11 cellular contexts compared by ENCODE assay signal in genomic region chr6:75620387-75621304, GRCh38. TPM values are rescaled to one million over a fixed set of nuclear protein-coding genes. Genes with fewer than 3 reads are reported as not detected.
DNase-seq lines count a peak whose midpoint lies in the region; ATAC-seq and TF ChIP-seq lines count a peak whose summit lies in the region.
"Had no signal": no experiment of that assay in that cellular context is flagged by ENCODE, and none has a peak within 500 bp of the region (broad histone marks: within the 10 kb centered on the region; RNA-seq: fewer than 3 reads in every experiment).

No MANE protein-coding gene starts in this region.

- H2AFZ ChIP-seq in PC-3 (ENCODE audit: low read length), result no peak overlapping the region

- H3K4me1 ChIP-seq in psoas muscle (peaks cover 48% of the 10 kb centered on the region), PC-3 (ENCODE audit: insufficient read depth, low read length) (no peaks in the 10 kb centered on the region), foreskin keratinocyte (no peaks in the 10 kb centered on the region)

- H3K27me3 Mint-ChIP-seq in T-helper 17 cell, result no peaks in the 10 kb centered on the region
- H3K27me3 Mint-ChIP-seq: activated CD4-positive, alpha-beta T cell treated with anti-CD3 and anti-CD28 coated beads, Interleukin-2, amount 10 ng/mL, durations not matched to agents 7 days and 5 days had no signal

- 54 to 75% (median 54%) methylated on average over 7 of the region's 7 CpGs for WGBS in psoas muscle, 3 donors

- DNase-seq in EH (ENCODE audit: low read depth), result peak; percentile 4
- DNase-seq in T-helper 17 cell, result no peak
- peak; percentile 39 for DNase-seq in fibroblast of mammary gland (ENCODE audit: low read depth)
- no peak for DNase-seq in psoas muscle
- no peak for DNase-seq in PC-3
- no peak for DNase-seq in foreskin keratinocyte
- DNase-seq in head of caudate nucleus, result no peak
- DNase-seq: activated CD4-positive, alpha-beta T cell treated with anti-CD3 and anti-CD28 coated beads, Interleukin-2, amount 10 ng/mL, durations not matched to agents 7 days and 5 days; posterior cingulate gyrus had no signal

- POLR2A ChIA-PET in PC-3 (lab: Charles Lee; ENCODE audit: unreplicated experiment), result no interaction called here

- H3K9me3 ChIP-seq in T-helper 17 cell (ENCODE audit: control insufficient read depth, low read length, poor library complexity, severe bottlenecking), result no peaks in the 10 kb centered on the region
- no peaks in the 10 kb centered on the region for H3K9me3 ChIP-seq in psoas muscle
- no peaks in the 10 kb centered on the region for H3K9me3 ChIP-seq in PC-3 (ENCODE audit: low read length)

- peaks cover 80% of the 10 kb centered on the region for H3K79me2 ChIP-seq in PC-3 (ENCODE audit: low read length)

- no peaks in the 10 kb centered on the region for H3K9me2 ChIP-seq in PC-3 (replicated peaks; ENCODE audit: low read length)

- no peaks in the 10 kb centered on the region for H3K36me3 Mint-ChIP-seq in T-helper 17 cell (ENCODE audit: low read depth)

- H3K4me3 Mint-ChIP-seq in T-helper 17 cell, result no peak overlapping the region
- H3K4me3 Mint-ChIP-seq: activated CD4-positive, alpha-beta T cell treated with anti-CD3 and anti-CD28 coated beads, Interleukin-2, amount 10 ng/mL, durations not matched to agents 7 days and 5 days had no signal

- H3K4me1 Mint-ChIP-seq in T-helper 17 cell, result peaks cover 35% of the 10 kb centered on the region

- no peak overlapping the region for H3K4me2 ChIP-seq in PC-3 (ENCODE audit: low read length)

- ATAC-seq in T-helper 17 cell, result no peak
- ATAC-seq in psoas muscle, result peak; percentile 29 to 76 (median 70)
- ATAC-seq in HG03108 (IDR thresholded peaks at IDR 0.05; ENCODE audit: unreplicated experiment), result no peak
- no peak for ATAC-seq in PC-3
- no peak for ATAC-seq in foreskin keratinocyte
- ATAC-seq: esophagus mucosa had no signal

- CTCF ChIA-PET in PC-3 (lab: Charles Lee), result no interaction called here

- H3K27me3 ChIP-seq in psoas muscle (ENCODE audit: insufficient read depth in 3 of 3, low read length in 2 of 3) (no peaks in the 10 kb centered on the region), PC-3 (ENCODE audit: low read length) (no peaks in the 10 kb centered on the region), foreskin keratinocyte (no peaks in the 10 kb centered on the region)

- intact Hi-C loops in psoas muscle (cut with DNase I), result no loop called here
- intact Hi-C loops in PC-3 (cut with micrococcal nuclease), result no loop called here
- intact Hi-C loops in head of caudate nucleus (cut with DNase I), result no loop called here

- H3K9ac ChIP-seq in PC-3 (ENCODE audit: low read length), result no peak overlapping the region

- H3K4me3 ChIP-seq in fibroblast of mammary gland (ENCODE audit: control insufficient read depth, low read depth, low read length) (no peak overlapping the region), psoas muscle (no peak overlapping the region), PC-3 (ENCODE audit: low read length) (no peak overlapping the region)

- no peak for TF ChIP-seq CTCF in fibroblast of mammary gland (conservative IDR thresholded peaks at IDR 0.05; ENCODE audit: control insufficient read depth, insufficient read depth, low read depth, low read length)
- no peak for TF ChIP-seq CTCF in psoas muscle (IDR thresholded peaks at IDR 0.05)
- TF ChIP-seq CTCF in PC-3 (conservative IDR thresholded peaks at IDR 0.05; ENCODE audit: low read depth, low read length), result no peak
- no peak for TF ChIP-seq CTCF in foreskin keratinocyte (conservative IDR thresholded peaks at IDR 0.05)

- peaks cover 0 to 24% of the 10 kb centered on the region in 2 donors for H3K36me3 ChIP-seq in psoas muscle (ENCODE audit: insufficient read depth in 1 of 2, low read depth in 1 of 2)
- peaks cover 3% of the 10 kb centered on the region; the same call in 1 of the 2 replicates for H3K36me3 ChIP-seq in PC-3 (ENCODE audit: low read depth, low read length)

- no peaks in the 10 kb centered on the region for H3F3A ChIP-seq in PC-3 (ENCODE audit: low read length, unreplicated experiment)

- no TSS peak for BruUV-seq in PC-3 (replicated peaks; lab: Mats Ljungman, UMichigan)

- peaks cover 35% of the 10 kb centered on the region; the same call in 1 of the 2 replicates for H4K20me1 ChIP-seq in PC-3 (ENCODE audit: low read length)

- peak overlapping the region; percentile 51 for H3K27ac ChIP-seq in psoas muscle
- no peak overlapping the region for H3K27ac ChIP-seq in PC-3 (ENCODE audit: low read length)
- H3K27ac ChIP-seq in foreskin keratinocyte, result no peak overlapping the region

- H3K27ac Mint-ChIP-seq in T-helper 17 cell, result peak overlapping the region; percentile 74
- H3K27ac Mint-ChIP-seq: activated CD4-positive, alpha-beta T cell treated with anti-CD3 and anti-CD28 coated beads, Interleukin-2, amount 10 ng/mL, durations not matched to agents 7 days and 5 days had no signal

RNA-seq across cellular contexts. Expression of gene SENP6, which starts 19.0 kb away (rescaled TPM):
- total RNA-seq in T-helper 17 cell, result 100 to 1,000 TPM in 1 of 2 donors, 10 to 100 TPM in 1; 95.3 to 103 TPM
- 10 to 100 TPM; 51.5 to 69.5 (median 63.8) TPM for total RNA-seq in psoas muscle
- 10 to 100 TPM; 17.6 to 44.8 (median 19.2) TPM for polyA plus RNA-seq in psoas muscle
- 36.3 and 38.0 TPM in 2 replicates for total RNA-seq in PC-3 (2014; rRNA removed)
- total RNA-seq in foreskin keratinocyte, result 48.6 and 51.1 TPM in 2 replicates
- 14.2 and 16.8 TPM in 2 replicates for polyA plus RNA-seq in foreskin keratinocyte

Comparison
In these comparisons a context has a peak if more than half of its experiments do, and no peak if none do; other contexts are left out.
1. DNase-seq: peak in EH (single experiment) and fibroblast of mammary gland (single experiment); none in T-helper 17 cell (0 of 3), psoas muscle (0 of 2), PC-3 (single experiment), foreskin keratinocyte (0 of 2) and head of caudate nucleus (0 of 42).
2. ATAC-seq: peak in psoas muscle (4 of 4); none in T-helper 17 cell (single experiment), HG03108 (single experiment), PC-3 (single experiment) and foreskin keratinocyte (single experiment).